ENCODE assay signal across 20 cellular contexts in the genomic region with DNA sequence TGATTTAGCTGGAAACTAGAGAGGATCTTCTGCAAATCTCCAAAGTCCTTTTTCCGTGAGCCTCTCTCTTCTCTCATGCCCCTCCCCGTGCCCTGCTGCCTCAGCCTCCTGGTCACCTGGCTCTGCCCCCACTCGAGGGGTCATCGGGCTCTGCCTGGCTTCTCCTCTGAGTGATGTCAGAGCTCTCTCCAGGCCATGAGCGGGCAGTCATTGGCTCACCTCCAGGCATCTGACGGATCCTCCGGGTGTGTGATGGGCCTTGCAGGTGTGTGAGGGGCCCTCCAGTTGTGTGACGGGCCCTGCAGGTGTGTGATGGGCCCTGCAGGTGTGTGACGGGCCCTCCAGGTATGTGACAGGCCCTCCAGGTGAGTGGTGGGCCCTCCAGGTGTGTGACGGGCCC. TPM values are rescaled to one million over a fixed set of nuclear protein-coding genes. Genes with fewer than 3 reads are reported as not detected.
DNase-seq lines count a peak whose midpoint lies in the region; ATAC-seq, FAIRE-seq and TF ChIP-seq lines count a peak whose summit lies in the region.
"Had no signal": no experiment of that assay in that cellular context is flagged by ENCODE, and none has a peak within 500 bp of the region (broad histone marks: within the 10 kb centered on the region; RNA-seq: fewer than 3 reads in every experiment).

No MANE protein-coding gene starts in this region.

- no peak overlapping the region for H4K91ac ChIP-seq in H1 (replicated peaks; ENCODE audit: insufficient read length, low read length)

- 82% methylated on average over 9 of the region's 10 CpGs; no CpG with 5 or more reads in 1 of the 2 experiments for WGBS in H1 (ENCODE audit: extremely low coverage in 1 of 2, insufficient coverage in 1 of 2, insufficient read length in 1 of 2, insufficient replicate concordance in 2 of 2, low coverage in 1 of 2, low lambda C conversion rate in 2 of 2, missing lambda C conversion rate in 1 of 2), 2 experiments

- no peak overlapping the region for H2BK120ac ChIP-seq in H1 (replicated peaks; ENCODE audit: low read depth, low read length)

- H3K23me2 ChIP-seq in H1 (ENCODE audit: low read depth, low read length) = no peaks in the 10 kb centered on the region; the same call in 1 of the 2 replicates

- no peak overlapping the region; the same call in 1 of the 2 replicates for H4K8ac ChIP-seq in H1 (ENCODE audit: extremely low read depth, insufficient read depth, low read length)

- H4K20me1 ChIP-seq in H1 (replicated peaks in 1 of 2; ENCODE audit: control insufficient read depth in 1 of 2, insufficient read depth in 2 of 2, low read length in 2 of 2) (no peaks in the 10 kb centered on the region), osteoblast (ENCODE audit: insufficient read depth, low read length) (no peaks in the 10 kb centered on the region)

- H2AFZ ChIP-seq in H1 (ENCODE audit: low read length) (no peak overlapping the region), osteoblast (ENCODE audit: low read length) (no peak overlapping the region)

- DNase-seq in natural killer cell (no peak), H1 (ENCODE audit: low read depth in 1 of 2, low spot score in 2 of 2) (no peak), osteoblast (ENCODE audit: insufficient read length, low spot score, missing footprints) (peak; percentile 37), GOT3 (lab: John Stamatoyannopoulos, UW) (no peak), GDM1 (lab: John Stamatoyannopoulos, UW) (no peak)
- no peak for DNase-seq in natural killer cell treated with Interleukin-12 subunit alpha and Interleukin-12 subunit beta and Interleukin-15 and Interleukin-18, amount 100 ng/mL, for 72 hours (ENCODE audit: low spot score)
- DNase-seq: ACHN, BE2C, COR-L47, DMS153, DMS79 treated with DMSO at 0.1 percent for 48 hours, GF-D8, H9 had no signal

- no peak overlapping the region for H3K23ac ChIP-seq in H1 (ENCODE audit: insufficient read length)

- no peak overlapping the region for H2BK20ac ChIP-seq in H1 (ENCODE audit: low read length)

- H3K27me3 ChIP-seq in H1 (replicated peaks in 1 of 4; ENCODE audit: control insufficient read depth in 3 of 4, extremely low read depth in 1 of 4, insufficient read depth in 3 of 4, low read length in 3 of 4) (no peaks in the 10 kb centered on the region), osteoblast (ENCODE audit: insufficient read depth, low read length) (no peaks in the 10 kb centered on the region)

- peak overlapping the region in 1 of 2 donors; percentile 51 for H3K27ac Mint-ChIP-seq in natural killer cell
- no peak overlapping the region for H3K27ac Mint-ChIP-seq in natural killer cell treated with Interleukin-12 subunit alpha and Interleukin-12 subunit beta and Interleukin-15 and Interleukin-18, amount 100 ng/mL, for 72 hours
- H3K27ac Mint-ChIP-seq: CD14-positive monocyte; CD8-positive, alpha-beta T cell; H9; IgD-negative memory B cell had no signal

- no peak overlapping the region for H3K18ac ChIP-seq in H1 (ENCODE audit: extremely low read depth, low read length)

- ATAC-seq in natural killer cell (no peak), GM21723 (IDR thresholded peaks at IDR 0.05; ENCODE audit: unreplicated experiment) (no peak), HG03159 (IDR thresholded peaks at IDR 0.05; ENCODE audit: unreplicated experiment) (no peak)
- ATAC-seq in natural killer cell treated with Interleukin-12 subunit alpha and Interleukin-12 subunit beta and Interleukin-15 and Interleukin-18, amount 100 ng/mL, for 72 hours = no peak
- ATAC-seq: CD8-positive, alpha-beta T cell had no signal

- no peaks in the 10 kb centered on the region; a peak in 1 of 7 replicates for H3K4me1 ChIP-seq in H1 (replicated peaks in 1 of 4; ENCODE audit: control insufficient read depth in 3 of 4, insufficient read depth in 4 of 4, low read length in 3 of 4)
- no peaks in the 10 kb centered on the region for H3K4me1 ChIP-seq in osteoblast (ENCODE audit: insufficient read depth, low read length)
- H3K4me1 ChIP-seq: BE2C had no signal

- H3K4me3 ChIP-seq in H1 (ENCODE audit: extremely low read depth in 1 of 4, insufficient read depth in 2 of 4, low read depth in 3 of 4, low read length in 4 of 4) (no peak overlapping the region), osteoblast (ENCODE audit: insufficient read depth, low read length) (no peak overlapping the region)

- no peak overlapping the region for H3K4me2 ChIP-seq in H1 (ENCODE audit: insufficient read depth in 1 of 2, low read depth in 2 of 2, low read length in 2 of 2)
- H3K4me2 ChIP-seq in osteoblast (ENCODE audit: insufficient read depth, low read length) = no peak overlapping the region

- peaks cover 23 to 34% of the 10 kb centered on the region in 2 donors for H3K27me3 Mint-ChIP-seq in natural killer cell (ENCODE audit: low read depth in 2 of 2)
- peaks cover 12 to 23% of the 10 kb centered on the region in 2 donors for H3K27me3 Mint-ChIP-seq in natural killer cell treated with Interleukin-12 subunit alpha and Interleukin-12 subunit beta and Interleukin-15 and Interleukin-18, amount 100 ng/mL, for 72 hours

- H3K27ac ChIP-seq in H1 (ENCODE audit: low read depth, low read length) (no peak overlapping the region), osteoblast (ENCODE audit: low read depth, low read length) (no peak overlapping the region)

- H2BK12ac ChIP-seq in H1 (ENCODE audit: low read depth, low read length) = no peak overlapping the region

- peak overlapping the region; percentile 21 for H3K4me3 Mint-ChIP-seq in natural killer cell
- H3K4me3 Mint-ChIP-seq in natural killer cell treated with Interleukin-12 subunit alpha and Interleukin-12 subunit beta and Interleukin-15 and Interleukin-18, amount 100 ng/mL, for 72 hours = no peak overlapping the region
- H3K4me3 Mint-ChIP-seq: CD8-positive, alpha-beta T cell; H9; IgD-negative memory B cell had no signal

- no peak for FAIRE-seq in H1 (lab: Jason Lieb, UNC)
- FAIRE-seq: D721Med, GM19239 had no signal

- no peak overlapping the region for H3K9ac ChIP-seq in H1 (replicated peaks in 1 of 4; ENCODE audit: extremely low read depth in 1 of 4, low read depth in 3 of 4, low read length in 3 of 4)

- TF ChIP-seq CTCF in natural killer cell (IDR thresholded peaks at IDR 0.05) (no peak), H1 (IDR thresholded peaks at IDR 0.05; ENCODE audit: control extremely low read depth in 1 of 3, insufficient read depth in 1 of 3, low read depth in 1 of 3, low read length in 3 of 3) (no peak), osteoblast (IDR thresholded peaks at IDR 0.05; ENCODE audit: extremely low read depth, low read depth, low read length) (no peak)

- H3K9me3 ChIP-seq in H1 (ENCODE audit: insufficient read depth in 2 of 2, low read depth in 1 of 2, low read length in 1 of 2) (no peaks in the 10 kb centered on the region), osteoblast (ENCODE audit: low read depth, low read length) (no peaks in the 10 kb centered on the region)
- H3K9me3 ChIP-seq: BE2C had no signal

- POLR2A ChIA-PET in H1 (lab: Charles Lee; ENCODE audit: partially characterized antibody) = interaction anchor here (1.1 kb wide), 1 partner anchor 13 kb away, joined by 3 read pairs; no protein-coding TSS in a partner anchor

- H3K14ac ChIP-seq in H1 (ENCODE audit: insufficient read length) = no peak overlapping the region

- no peak overlapping the region for H2AK5ac ChIP-seq in H1 (ENCODE audit: low read depth, low read length)

- H2BK15ac ChIP-seq in H1 (ENCODE audit: low read length) = 0 out of 2 replicates have a peak overlapping the region, but pooled peaks have one; percentile 72

- TF ChIP-seq EP300 in H1 (IDR thresholded peaks at IDR 0.05; ENCODE audit: borderline replicate concordance in 1 of 2, low read depth in 2 of 2, low read length in 2 of 2) = no peak

- H3K4me1 Mint-ChIP-seq in natural killer cell = peaks cover 6 to 27% of the 10 kb centered on the region in 2 donors
- H3K4me1 Mint-ChIP-seq in natural killer cell treated with Interleukin-12 subunit alpha and Interleukin-12 subunit beta and Interleukin-15 and Interleukin-18, amount 100 ng/mL, for 72 hours (ENCODE audit: low read depth in 2 of 2) = peaks cover 0 to 5% of the 10 kb centered on the region in 2 donors
- H3K4me1 Mint-ChIP-seq: CD14-positive monocyte had no signal

- no peaks in the 10 kb centered on the region for H3K36me3 Mint-ChIP-seq in natural killer cell
- no peaks in the 10 kb centered on the region for H3K36me3 Mint-ChIP-seq in natural killer cell treated with Interleukin-12 subunit alpha and Interleukin-12 subunit beta and Interleukin-15 and Interleukin-18, amount 100 ng/mL, for 72 hours
- H3K36me3 Mint-ChIP-seq: CD14-positive monocyte; CD8-positive, alpha-beta T cell had no signal

- no peak overlapping the region for H3K56ac ChIP-seq in H1 (replicated peaks; ENCODE audit: insufficient read length, low read depth, low read length)

- H3K79me1 ChIP-seq in H1 (ENCODE audit: low read depth, low read length) = no peaks in the 10 kb centered on the region

- H3K4ac ChIP-seq in H1 (replicated peaks; ENCODE audit: insufficient read length, low read depth, low read length) = no peak overlapping the region

- no peaks in the 10 kb centered on the region for H3K79me2 ChIP-seq in H1 (ENCODE audit: control insufficient read depth in 1 of 2, insufficient read depth in 2 of 2, low read length in 2 of 2)
- H3K79me2 ChIP-seq in osteoblast (ENCODE audit: insufficient read depth, low read length) = no peaks in the 10 kb centered on the region

- no peaks in the 10 kb centered on the region for H3K36me3 ChIP-seq in H1 (ENCODE audit: control insufficient read depth in 2 of 4, insufficient read depth in 4 of 4, low read length in 3 of 4)
- no peaks in the 10 kb centered on the region for H3K36me3 ChIP-seq in osteoblast (ENCODE audit: insufficient read depth, low read length)
- H3K36me3 ChIP-seq: BE2C had no signal

- no peak for TF ChIP-seq POLR2A in H1 (IDR thresholded peaks at IDR 0.05; ENCODE audit: control extremely low read depth in 1 of 2, low read depth in 2 of 2, low read length in 2 of 2)

- no peak for TF ChIP-seq RAD21 in H1 (IDR thresholded peaks at IDR 0.05 in 1 of 2, conservative IDR thresholded peaks at IDR 0.05 in 1 of 2; ENCODE audit: low read depth in 2 of 2, low read length in 2 of 2)

- intact Hi-C loops in natural killer cell (cut with micrococcal nuclease) = loop anchor here (10.0 kb wide), 1 partner anchor 689 kb away; no protein-coding TSS in a partner anchor

- H2BK5ac ChIP-seq in H1 (ENCODE audit: low read depth, low read length) = no peak overlapping the region

- CTCF ChIA-PET in H1 (lab: Charles Lee; ENCODE audit: partially characterized antibody) = interaction anchor here (0.7 to 0.9 kb wide), 2 partner anchors 17 to 24 kb away, joined by 3 read pairs; no protein-coding TSS in a partner anchor

- peaks cover 0 to 2% of the 10 kb centered on the region in 2 donors for H3K9me3 Mint-ChIP-seq in natural killer cell
- H3K9me3 Mint-ChIP-seq in natural killer cell treated with Interleukin-12 subunit alpha and Interleukin-12 subunit beta and Interleukin-15 and Interleukin-18, amount 100 ng/mL, for 72 hours = no peaks in the 10 kb centered on the region
- H3K9me3 Mint-ChIP-seq: CD8-positive, alpha-beta T cell; H9; IgD-negative memory B cell had no signal

- H4K5ac ChIP-seq in H1 (ENCODE audit: insufficient read length, low read depth, low read length) = no peak overlapping the region

RNA-seq across cellular contexts. Expression of a gene that starts 10.3 kb away (rescaled TPM):
- total RNA-seq in natural killer cell = 1 to 10 TPM in 1 of 3 donors, under 1 TPM in 2; 0.40 to 1.4 (median 0.41) TPM
- total RNA-seq in natural killer cell treated with Interleukin-12 subunit alpha and Interleukin-12 subunit beta and Interleukin-15 and Interleukin-18, amount 100 ng/mL, for 72 hours = under 1 TPM in 1 of 2 donors, not detected in 1; 0.45 TPM
- 18.4 and 18.6 TPM in 2 replicates for total RNA-seq in H1 (2021; fragmentation: NEBNext Ultra II Directional; extraction: Animal tissue kit (Norgen Biotek cat#: 25700))
- 31.0 and 37.3 TPM in 2 replicates for polyA plus RNA-seq in H1 (2011; rRNA removed)
- polyA plus RNA-seq in H1 (2011; cell fraction: cytosol; rRNA removed) = 33.1 TPM
- polyA plus RNA-seq in H1 (2011; cell fraction: nucleus; rRNA removed) = 60.3 TPM
- 17.9 to 34.8 TPM (median 30.9 TPM) in 4 replicates for polyA plus RNA-seq in H1 (2012, experiment 1 of 2)
- 18.3 TPM for polyA plus RNA-seq in H1 (2012, experiment 2 of 2)
- 11.4 TPM for polyA plus RNA-seq in H1 (2013, experiment 1 of 2)
- polyA plus RNA-seq in H1 (2013, experiment 2 of 2) = 10.5 TPM
- 6.4 and 7.4 TPM in 2 replicates for polyA minus RNA-seq in H1 (2011; rRNA and poly(A)+ RNA removed)
- polyA minus RNA-seq in H1 (2011; cell fraction: cytosol; rRNA and poly(A)+ RNA removed) = 11.8 TPM
- 13.8 TPM for polyA minus RNA-seq in H1 (2011; cell fraction: nucleus; rRNA and poly(A)+ RNA removed)
- total RNA-seq in osteoblast = 417 and 480 TPM in 2 replicates

Comparison
In these comparisons a context has a peak if more than half of its experiments do, and no peak if none do; other contexts are left out.
1. RNA of a gene that starts 10.3 kb away (total RNA-seq): 417 to 480 TPM in osteoblast; 18.4 to 18.6 TPM in H1, 0.45 TPM in natural killer cell treated with Interleukin-12 subunit alpha and Interleukin-12 subunit beta and Interleukin-15 and Interleukin-18, amount 100 ng/mL, for 72 hours and 0.40 to 1.4 TPM in natural killer cell; every median in the first group is over 10 times any median in the second.